8 cellular contexts compared by ENCODE assay signal in the genomic region with DNA sequence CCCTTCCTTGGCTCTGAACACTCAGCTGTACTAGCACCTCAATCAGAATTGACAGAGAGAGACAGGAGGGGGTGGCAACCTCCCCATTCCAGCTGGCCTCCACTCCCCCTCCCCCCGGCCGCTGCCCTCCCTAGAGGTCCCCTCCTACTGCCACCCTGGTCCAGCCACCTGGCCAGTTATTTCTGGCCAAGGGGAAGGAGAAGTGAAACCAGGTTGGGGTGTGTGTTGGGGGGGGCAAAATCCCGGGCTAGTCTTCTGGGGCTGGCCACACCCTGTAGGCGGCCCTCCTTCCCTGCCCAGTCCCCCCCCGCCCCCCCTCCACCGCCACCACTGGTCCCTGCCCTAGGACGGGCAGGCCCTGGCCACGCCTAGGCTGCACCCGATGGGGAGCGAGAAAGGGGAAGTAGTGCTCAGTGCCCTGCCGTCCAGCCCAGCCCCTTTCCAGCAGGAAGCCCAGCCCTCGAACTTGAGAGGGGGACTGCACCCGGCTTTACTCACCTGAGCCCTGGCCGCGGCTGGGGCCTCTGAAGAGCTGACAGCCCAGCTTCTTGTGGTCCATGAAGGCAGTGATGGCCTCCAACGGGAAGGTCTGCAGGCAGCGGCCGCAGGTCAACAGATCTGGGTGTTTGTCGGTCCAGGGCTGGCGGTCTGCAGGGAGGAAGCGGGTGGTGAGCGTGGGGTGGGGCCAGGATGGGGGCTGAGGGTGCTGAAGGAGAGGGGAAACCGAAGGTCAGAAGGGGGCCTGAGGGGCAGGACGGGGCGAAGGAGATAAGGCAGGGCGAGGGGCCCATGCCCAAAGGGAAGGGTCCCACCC. TPM values are rescaled to one million over a fixed set of nuclear protein-coding genes. Genes with fewer than 3 reads are reported as not detected.
A peak's percentile ranks its signal among the peaks of the same experiment; 100 is the strongest.
DNase-seq lines count a peak whose midpoint lies in the region; ATAC-seq and TF ChIP-seq lines count a peak whose summit lies in the region.

No MANE protein-coding gene starts in this region.

- H4K20me1 ChIP-seq in neural progenitor cell (ENCODE audit: low read depth): peaks cover 20% of the 10 kb centered on the region

- ATAC-seq in GM18870 (IDR thresholded peaks at IDR 0.05; ENCODE audit: unreplicated experiment): peak; percentile 39
- peak; percentile 39 for ATAC-seq in HG03039 (IDR thresholded peaks at IDR 0.05; ENCODE audit: unreplicated experiment)
- peak in 1 of 2 donors; percentile 7 for ATAC-seq in activated T-cell treated with anti-CD3 and anti-CD28 coated beads, Interleukin-2, amount 50 U/mL, for 4 hours
- no peak for ATAC-seq in SK-N-SH treated with all-trans-retinoic acid at 6 μM for 48 hours

- peak overlapping the region; percentile 93 for H3K27ac ChIP-seq in C4-2B
- H3K27ac ChIP-seq in neural progenitor cell: no peak overlapping the region

- H3K36me3 ChIP-seq in neural progenitor cell: no peaks in the 10 kb centered on the region

- TF ChIP-seq CTCF in C4-2B (conservative IDR thresholded peaks at IDR 0.05) (no peak), neural progenitor cell (IDR thresholded peaks at IDR 0.05) (no peak)

- peak overlapping the region; percentile 47 for H3K4me3 ChIP-seq in neural progenitor cell

- no peaks in the 10 kb centered on the region for H3K9me3 Mint-ChIP-seq in activated T-cell treated with anti-CD3 and anti-CD28 coated beads, Interleukin-2, amount 50 U/mL, for 4 hours
- H3K9me3 Mint-ChIP-seq in neural progenitor cell: no peaks in the 10 kb centered on the region

- peak overlapping the region; percentile 74 for H3K4me2 ChIP-seq in neural progenitor cell

- H2AFZ ChIP-seq in neural progenitor cell (replicated peaks): peak overlapping the region; percentile 74

- peaks cover 36% of the 10 kb centered on the region for H3K4me1 Mint-ChIP-seq in activated T-cell treated with anti-CD3 and anti-CD28 coated beads, Interleukin-2, amount 50 U/mL, for 4 hours (ENCODE audit: low read depth)
- H3K4me1 Mint-ChIP-seq in neural progenitor cell: peaks cover 24% of the 10 kb centered on the region

- H3K36me3 Mint-ChIP-seq in activated T-cell treated with anti-CD3 and anti-CD28 coated beads, Interleukin-2, amount 50 U/mL, for 4 hours (ENCODE audit: insufficient read depth): peaks cover 2% of the 10 kb centered on the region
- H3K36me3 Mint-ChIP-seq in neural progenitor cell: no peaks in the 10 kb centered on the region

- no peaks in the 10 kb centered on the region for H3K27me3 Mint-ChIP-seq in activated T-cell treated with anti-CD3 and anti-CD28 coated beads, Interleukin-2, amount 50 U/mL, for 4 hours (ENCODE audit: low read depth)
- peaks cover 20% of the 10 kb centered on the region for H3K27me3 Mint-ChIP-seq in neural progenitor cell (ENCODE audit: insufficient read depth, low read depth)

- peaks cover 12% of the 10 kb centered on the region for H3K79me2 ChIP-seq in neural progenitor cell (ENCODE audit: low read depth)

- H3K9me3 ChIP-seq in neural progenitor cell (ENCODE audit: low read depth): no peaks in the 10 kb centered on the region

- H3K4me1 ChIP-seq in neural progenitor cell: peaks cover 31% of the 10 kb centered on the region

- peaks cover 36% of the 10 kb centered on the region for H3K27me3 ChIP-seq in neural progenitor cell

- no peak overlapping the region for H3K27ac Mint-ChIP-seq in neural progenitor cell

- H3F3A ChIP-seq in neural progenitor cell (ENCODE audit: low read depth): peaks cover 61% of the 10 kb centered on the region

- H3K4me3 Mint-ChIP-seq in activated T-cell treated with anti-CD3 and anti-CD28 coated beads, Interleukin-2, amount 50 U/mL, for 4 hours: peak overlapping the region; percentile 81
- H3K4me3 Mint-ChIP-seq in neural progenitor cell: peak overlapping the region; percentile 71

- peak; percentile 21 for DNase-seq in NCI-H524 treated with DMSO at 0.1 percent for 48 hours (lab: John Stamatoyannopoulos, UW)
- no peak for DNase-seq in activated T-cell treated with anti-CD3 and anti-CD28 coated beads, Interleukin-2, amount 50 U/mL, for 4 hours
- DNase-seq in globus pallidus (ENCODE audit: low spot score): peak; percentile 59
- peak; percentile 43 for DNase-seq in neural progenitor cell (ENCODE audit: low spot score)

- H3K9ac ChIP-seq in neural progenitor cell: no peak overlapping the region

TF ChIP-seq in SK-N-SH treated with all-trans-retinoic acid at 6 μM for 48 hours, 23 proteins besides CTCF, POLR2A, EP300 and RAD21:
- TF ChIP-seq, protein P1, sequence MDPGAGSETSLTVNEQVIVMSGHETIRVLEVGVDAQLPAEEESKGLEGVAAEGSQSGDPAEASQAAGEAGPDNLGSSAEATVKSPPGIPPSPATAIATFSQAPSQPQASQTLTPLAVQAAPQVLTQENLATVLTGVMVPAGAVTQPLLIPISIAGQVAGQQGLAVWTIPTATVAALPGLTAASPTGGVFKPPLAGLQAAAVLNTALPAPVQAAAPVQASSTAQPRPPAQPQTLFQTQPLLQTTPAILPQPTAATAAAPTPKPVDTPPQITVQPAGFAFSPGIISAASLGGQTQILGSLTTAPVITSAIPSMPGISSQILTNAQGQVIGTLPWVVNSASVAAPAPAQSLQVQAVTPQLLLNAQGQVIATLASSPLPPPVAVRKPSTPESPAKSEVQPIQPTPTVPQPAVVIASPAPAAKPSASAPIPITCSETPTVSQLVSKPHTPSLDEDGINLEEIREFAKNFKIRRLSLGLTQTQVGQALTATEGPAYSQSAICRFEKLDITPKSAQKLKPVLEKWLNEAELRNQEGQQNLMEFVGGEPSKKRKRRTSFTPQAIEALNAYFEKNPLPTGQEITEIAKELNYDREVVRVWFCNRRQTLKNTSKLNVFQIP (CRISPR knock-in tag; IDR thresholded peaks at IDR 0.05; ENCODE audit: borderline replicate concordance, low read depth): no peak
- no peak for TF ChIP-seq ZC3H10 (CRISPR knock-in tag; IDR thresholded peaks at IDR 0.05)
- TF ChIP-seq ISL1 (CRISPR knock-in tag; IDR thresholded peaks at IDR 0.05): no peak
- no peak for TF ChIP-seq TCF4 (CRISPR knock-in tag; IDR thresholded peaks at IDR 0.05; ENCODE audit: borderline replicate concordance)
- TF ChIP-seq ZFP30 (CRISPR knock-in tag; IDR thresholded peaks at IDR 0.05): no peak
- no peak for TF ChIP-seq PPARA (CRISPR knock-in tag; IDR thresholded peaks at IDR 0.05; ENCODE audit: borderline replicate concordance)
- TF ChIP-seq, protein P2, sequence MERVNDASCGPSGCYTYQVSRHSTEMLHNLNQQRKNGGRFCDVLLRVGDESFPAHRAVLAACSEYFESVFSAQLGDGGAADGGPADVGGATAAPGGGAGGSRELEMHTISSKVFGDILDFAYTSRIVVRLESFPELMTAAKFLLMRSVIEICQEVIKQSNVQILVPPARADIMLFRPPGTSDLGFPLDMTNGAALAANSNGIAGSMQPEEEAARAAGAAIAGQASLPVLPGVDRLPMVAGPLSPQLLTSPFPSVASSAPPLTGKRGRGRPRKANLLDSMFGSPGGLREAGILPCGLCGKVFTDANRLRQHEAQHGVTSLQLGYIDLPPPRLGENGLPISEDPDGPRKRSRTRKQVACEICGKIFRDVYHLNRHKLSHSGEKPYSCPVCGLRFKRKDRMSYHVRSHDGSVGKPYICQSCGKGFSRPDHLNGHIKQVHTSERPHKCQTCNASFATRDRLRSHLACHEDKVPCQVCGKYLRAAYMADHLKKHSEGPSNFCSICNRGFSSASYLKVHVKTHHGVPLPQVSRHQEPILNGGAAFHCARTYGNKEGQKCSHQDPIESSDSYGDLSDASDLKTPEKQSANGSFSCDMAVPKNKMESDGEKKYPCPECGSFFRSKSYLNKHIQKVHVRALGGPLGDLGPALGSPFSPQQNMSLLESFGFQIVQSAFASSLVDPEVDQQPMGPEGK (CRISPR knock-in tag; IDR thresholded peaks at IDR 0.05; ENCODE audit: borderline replicate concordance): no peak
- no peak for TF ChIP-seq CSDC2 (CRISPR knock-in tag; IDR thresholded peaks at IDR 0.05)
- TF ChIP-seq, protein P3, sequence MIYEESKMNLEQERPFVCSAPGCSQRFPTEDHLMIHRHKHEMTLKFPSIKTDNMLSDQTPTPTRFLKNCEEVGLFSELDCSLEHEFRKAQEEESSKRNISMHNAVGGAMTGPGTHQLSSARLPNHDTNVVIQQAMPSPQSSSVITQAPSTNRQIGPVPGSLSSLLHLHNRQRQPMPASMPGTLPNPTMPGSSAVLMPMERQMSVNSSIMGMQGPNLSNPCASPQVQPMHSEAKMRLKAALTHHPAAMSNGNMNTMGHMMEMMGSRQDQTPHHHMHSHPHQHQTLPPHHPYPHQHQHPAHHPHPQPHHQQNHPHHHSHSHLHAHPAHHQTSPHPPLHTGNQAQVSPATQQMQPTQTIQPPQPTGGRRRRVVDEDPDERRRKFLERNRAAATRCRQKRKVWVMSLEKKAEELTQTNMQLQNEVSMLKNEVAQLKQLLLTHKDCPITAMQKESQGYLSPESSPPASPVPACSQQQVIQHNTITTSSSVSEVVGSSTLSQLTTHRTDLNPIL (CRISPR knock-in tag; IDR thresholded peaks at IDR 0.05; ENCODE audit: low read depth): no peak
- TF ChIP-seq ZFP3 (CRISPR knock-in tag; IDR thresholded peaks at IDR 0.05): no peak
- TF ChIP-seq BACH2 (CRISPR knock-in tag; IDR thresholded peaks at IDR 0.05; ENCODE audit: borderline replicate concordance): no peak
- no peak for TF ChIP-seq TOX (CRISPR knock-in tag; IDR thresholded peaks at IDR 0.05; ENCODE audit: borderline replicate concordance)
- no peak for TF ChIP-seq GLIS3 (CRISPR knock-in tag; IDR thresholded peaks at IDR 0.05)
- no peak for TF ChIP-seq OSR1 (CRISPR knock-in tag; IDR thresholded peaks at IDR 0.05)

RNA-seq across cellular contexts. Expression of a gene that starts 0.9 kb away (rescaled TPM):
- 10 to 100 TPM in 1 of 3 donors, 1 to 10 TPM in 2; 7.8 to 10.2 (median 8.6) TPM for total RNA-seq in activated T-cell treated with anti-CD3 and anti-CD28 coated beads, Interleukin-2, amount 50 U/mL, for 4 hours
- total RNA-seq in neural progenitor cell (ENCODE audit: low replicate concordance): 0.53 TPM in 1 of 2 replicates, not detected in the other

RNA-seq across cellular contexts. Expression of a gene that starts 3.6 kb away (rescaled TPM):
- total RNA-seq in activated T-cell treated with anti-CD3 and anti-CD28 coated beads, Interleukin-2, amount 50 U/mL, for 4 hours: 10 to 100 TPM; 58.8 to 69.3 (median 65.0) TPM
- total RNA-seq in neural progenitor cell (ENCODE audit: low replicate concordance): 7.3 and 32.6 TPM in 2 replicates

RNA-seq across cellular contexts. Expression of a gene that starts 17.6 kb away (rescaled TPM):
- total RNA-seq in activated T-cell treated with anti-CD3 and anti-CD28 coated beads, Interleukin-2, amount 50 U/mL, for 4 hours: 10 to 100 TPM; 23.2 to 24.9 (median 24.7) TPM
- 8.1 and 34.1 TPM in 2 replicates for total RNA-seq in neural progenitor cell (ENCODE audit: low replicate concordance)

RNA-seq across cellular contexts. Expression of a gene that starts 36.6 kb away (rescaled TPM):
- 100 to 1,000 TPM; 111 to 114 (median 114) TPM for total RNA-seq in activated T-cell treated with anti-CD3 and anti-CD28 coated beads, Interleukin-2, amount 50 U/mL, for 4 hours
- 57.0 and 97.1 TPM in 2 replicates for total RNA-seq in neural progenitor cell (ENCODE audit: low replicate concordance)
